Comparison of ENCODE assay signal across 10 cellular contexts in the genomic region with DNA sequence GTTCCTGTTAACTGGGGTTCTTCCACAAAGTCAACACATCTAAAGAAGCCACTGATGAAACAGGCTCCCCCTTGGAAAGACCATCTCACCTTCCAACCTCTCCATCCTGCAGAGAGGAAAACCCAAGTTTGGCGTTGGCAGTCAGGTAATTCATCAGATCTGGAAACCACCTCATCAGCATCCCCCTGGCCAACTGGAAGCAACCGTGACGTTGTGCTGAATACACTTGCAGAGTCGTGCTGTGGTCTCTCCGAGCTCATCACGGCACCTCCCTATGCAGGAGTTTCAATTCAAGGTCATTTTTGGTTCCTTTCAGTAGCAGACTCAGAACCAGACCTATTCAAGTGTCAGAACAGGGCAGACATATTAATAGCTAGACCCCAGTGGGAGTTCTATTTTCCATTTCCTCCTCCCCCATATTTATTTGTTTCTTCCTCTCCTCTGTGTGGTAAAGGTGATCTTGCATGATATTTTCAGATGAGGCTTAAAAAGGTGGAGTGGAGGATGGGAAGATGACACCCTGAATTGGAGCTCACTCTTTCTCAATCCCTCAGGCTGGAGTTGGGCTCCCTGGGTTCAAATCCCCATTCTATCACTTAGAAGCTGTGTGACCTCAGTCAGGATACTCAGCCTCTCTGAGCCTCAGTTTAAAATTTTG.
DNase-seq lines count a peak whose midpoint lies in the region; ATAC-seq and TF ChIP-seq lines count a peak whose summit lies in the region.
"Had no signal": no experiment of that assay in that cellular context is flagged by ENCODE, and none has a peak within 500 bp of the region (broad histone marks: within the 10 kb centered on the region; RNA-seq: fewer than 3 reads in every experiment).

No MANE protein-coding gene starts in this region.

- H3K27me3 ChIP-seq in aorta (ENCODE audit: control insufficient read depth in 1 of 2, insufficient read depth in 2 of 2, low read length in 1 of 2), result no peaks in the 10 kb centered on the region
- H3K27me3 ChIP-seq in tibial nerve, result no peaks in the 10 kb centered on the region
- H3K27me3 ChIP-seq in psoas muscle (ENCODE audit: insufficient read depth in 3 of 3, low read length in 2 of 3), result no peaks in the 10 kb centered on the region
- H3K27me3 ChIP-seq: spleen had no signal

- no peak for TF ChIP-seq CTCF in GM13977 (IDR thresholded peaks at IDR 0.05; ENCODE audit: extremely low read depth, insufficient read depth, missing control alignments)
- TF ChIP-seq CTCF in tibial nerve (IDR thresholded peaks at IDR 0.05), result no peak
- TF ChIP-seq CTCF in psoas muscle (IDR thresholded peaks at IDR 0.05), result no peak

- in situ Hi-C loops in GM13977 (cut with MboI; ENCODE audit: low pct_unique_long_range_greater_than_20kb, low sequenced_read_pairs, unreplicated experiment), result no loop called here

- H3K36me3 ChIP-seq in aorta (ENCODE audit: control insufficient read depth in 1 of 2, insufficient read depth in 2 of 2, low read length in 1 of 2), result no peaks in the 10 kb centered on the region
- no peaks in the 10 kb centered on the region for H3K36me3 ChIP-seq in tibial nerve
- H3K36me3 ChIP-seq in psoas muscle (ENCODE audit: insufficient read depth in 1 of 2, low read depth in 1 of 2), result no peaks in the 10 kb centered on the region
- H3K36me3 ChIP-seq: spleen had no signal

- WGBS in aorta, 2 donors, result 88 to 94% methylated on average over 6 of the region's 6 CpGs
- 85 to 94% methylated on average over 6 of the region's 6 CpGs for WGBS in tibial nerve, 2 donors
- WGBS in psoas muscle, 3 donors, result 82 to 95% (median 85%) methylated on average over 6 of the region's 6 CpGs

- peak; percentile 74 for DNase-seq in GM13977 (ENCODE audit: low spot score)
- DNase-seq in GM19238 (ENCODE audit: insufficient read length, low spot score), result peak; percentile 42
- no peak for DNase-seq in aorta
- DNase-seq in NCI-H2227 treated with DMSO at 0.1 percent for 48 hours (lab: John Stamatoyannopoulos, UW), result no peak
- DNase-seq in tibial nerve (ENCODE audit: low spot score in 2 of 2), result no peak
- DNase-seq in psoas muscle, result no peak
- DNase-seq: NCI-H146, spleen had no signal

- TF ChIP-seq EP300 in tibial nerve (IDR thresholded peaks at IDR 0.05), result no peak

- intact Hi-C loops in aorta (cut with DNase I), result no loop called here
- intact Hi-C loops in psoas muscle (cut with DNase I), result no loop called here

- no peak overlapping the region for H3K4me3 ChIP-seq in aorta (ENCODE audit: low read length in 2 of 2)
- H3K4me3 ChIP-seq in tibial nerve, result no peak overlapping the region
- H3K4me3 ChIP-seq in psoas muscle, result no peak overlapping the region
- H3K4me3 ChIP-seq: spleen had no signal

- ATAC-seq in HG02763 (IDR thresholded peaks at IDR 0.05; ENCODE audit: unreplicated experiment), result peak; percentile 72
- ATAC-seq in HG03565 (IDR thresholded peaks at IDR 0.05; ENCODE audit: unreplicated experiment), result peak; percentile 75
- ATAC-seq in aorta (ENCODE audit: low FRiP score), result no peak
- no peak for ATAC-seq in psoas muscle

- peaks cover 1% of the 10 kb centered on the region for H3K9me3 ChIP-seq in aorta (ENCODE audit: control insufficient read depth, low read length)
- H3K9me3 ChIP-seq in tibial nerve, result no peaks in the 10 kb centered on the region
- no peaks in the 10 kb centered on the region for H3K9me3 ChIP-seq in psoas muscle
- H3K9me3 ChIP-seq: spleen had no signal

- TF ChIP-seq POLR2A in tibial nerve (IDR thresholded peaks at IDR 0.05), result no peak

- no peak overlapping the region for H3K27ac ChIP-seq in aorta (ENCODE audit: low read depth in 1 of 2, low read length in 2 of 2)
- no peak overlapping the region for H3K27ac ChIP-seq in tibial nerve
- H3K27ac ChIP-seq in psoas muscle, result no peak overlapping the region
- H3K27ac ChIP-seq: spleen had no signal

- H3K4me1 ChIP-seq in aorta (ENCODE audit: control insufficient read depth in 1 of 2, insufficient read depth in 2 of 2, low read length in 2 of 2), result no peaks in the 10 kb centered on the region
- no peaks in the 10 kb centered on the region for H3K4me1 ChIP-seq in tibial nerve
- H3K4me1 ChIP-seq in psoas muscle, result no peaks in the 10 kb centered on the region

Comparison
In these comparisons a context has a peak if more than half of its experiments do, and no peak if none do; other contexts are left out.
1. DNase-seq: peak in GM13977 (single experiment) and GM19238 (single experiment); none in aorta (0 of 2), NCI-H2227 treated with DMSO at 0.1 percent for 48 hours (single experiment), tibial nerve (0 of 2) and psoas muscle (0 of 2).
2. ATAC-seq: peak in HG02763 (single experiment) and HG03565 (single experiment); none in aorta (single experiment) and psoas muscle (0 of 4).